8 cellular contexts compared by ENCODE assay signal in the genomic region with DNA sequence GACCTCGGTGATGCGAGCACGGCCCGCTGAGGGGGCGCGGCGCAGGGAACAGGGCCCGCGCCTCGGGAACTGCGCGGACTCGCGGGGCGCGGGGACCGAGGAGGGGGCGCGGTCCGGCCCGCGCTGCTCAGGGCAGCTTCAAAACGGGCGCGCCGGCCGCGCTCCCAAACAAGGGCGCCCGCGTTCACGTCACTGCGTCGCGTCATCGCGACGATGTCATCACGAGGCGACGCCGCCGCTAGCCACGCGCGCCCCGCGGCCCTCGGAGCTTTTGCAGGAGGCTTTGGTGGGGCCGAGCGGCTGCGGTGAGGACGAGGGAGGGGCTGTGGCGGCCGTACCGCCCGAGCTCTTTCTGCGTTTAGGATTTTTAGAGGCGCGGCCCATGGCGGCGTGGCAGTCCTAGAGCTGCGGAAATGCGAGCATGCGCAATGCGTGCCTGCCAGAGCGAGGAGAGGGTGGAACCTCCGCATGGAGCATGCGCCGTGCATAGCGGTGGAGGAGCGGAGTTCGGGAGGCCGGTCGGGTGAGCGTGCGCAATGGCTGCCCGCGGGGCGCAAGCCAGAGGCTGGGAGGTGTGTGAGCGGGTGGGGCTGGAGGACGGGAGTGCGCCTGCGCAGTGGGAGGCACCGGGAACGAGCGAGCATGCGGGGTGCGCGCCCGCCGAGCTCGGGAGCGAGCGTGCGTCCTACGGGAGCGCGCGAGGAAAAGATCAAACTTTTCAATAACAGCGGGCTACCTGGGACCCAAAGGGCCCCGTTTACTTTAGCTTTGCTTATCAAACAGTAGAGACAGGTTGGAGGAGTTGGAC. TPM values are rescaled to one million over a fixed set of nuclear protein-coding genes. Genes with fewer than 3 reads are reported as not detected.
DNase-seq lines count a peak whose midpoint lies in the region; ATAC-seq and TF ChIP-seq lines count a peak whose summit lies in the region.

A gene with protein sequence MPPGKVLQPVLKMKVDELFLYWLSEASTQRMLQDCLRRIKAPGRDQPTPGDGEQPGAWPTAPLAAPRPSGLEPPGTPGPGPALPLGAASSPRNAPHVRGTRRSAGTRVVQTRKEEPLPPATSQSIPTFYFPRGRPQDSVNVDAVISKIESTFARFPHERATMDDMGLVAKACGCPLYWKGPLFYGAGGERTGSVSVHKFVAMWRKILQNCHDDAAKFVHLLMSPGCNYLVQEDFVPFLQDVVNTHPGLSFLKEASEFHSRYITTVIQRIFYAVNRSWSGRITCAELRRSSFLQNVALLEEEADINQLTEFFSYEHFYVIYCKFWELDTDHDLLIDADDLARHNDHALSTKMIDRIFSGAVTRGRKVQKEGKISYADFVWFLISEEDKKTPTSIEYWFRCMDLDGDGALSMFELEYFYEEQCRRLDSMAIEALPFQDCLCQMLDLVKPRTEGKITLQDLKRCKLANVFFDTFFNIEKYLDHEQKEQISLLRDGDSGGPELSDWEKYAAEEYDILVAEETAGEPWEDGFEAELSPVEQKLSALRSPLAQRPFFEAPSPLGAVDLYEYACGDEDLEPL (minus strand): TSS at position 140 of the 808 bp plus-strand sequence. CDS start 216 bp downstream, outside the sequence.

- no peaks in the 10 kb centered on the region for H3K36me3 Mint-ChIP-seq in brain

- H3K4me3 ChIP-seq in SU-DHL-6 (ENCODE audit: insufficient read depth, low read length, poor library complexity, severe bottlenecking): peak within 1 kb of the TSS; percentile 76
- peak within 1 kb of the TSS; percentile 89 for H3K4me3 ChIP-seq in iPS-18a (ENCODE audit: low read length)
- peak within 1 kb of the TSS; percentile 88 for H3K4me3 ChIP-seq in smooth muscle cell

- peak; percentile 94 for ATAC-seq in GM18517 (IDR thresholded peaks at IDR 0.05; ENCODE audit: unreplicated experiment)
- ATAC-seq in HG03025 (IDR thresholded peaks at IDR 0.05; ENCODE audit: low FRiP score, unreplicated experiment): peak; percentile 94

- no peaks in the 10 kb centered on the region for H4K20me1 ChIP-seq in SU-DHL-6 (ENCODE audit: low read depth, low read length)
- no peaks in the 10 kb centered on the region for H4K20me1 ChIP-seq in smooth muscle cell (ENCODE audit: low read depth)

- peak within 1 kb of the TSS; percentile 92 for H3K27ac ChIP-seq in SU-DHL-6 (ENCODE audit: low read depth, low read length)
- H3K27ac ChIP-seq in iPS-18a (ENCODE audit: low read length): peak within 1 kb of the TSS; percentile 98
- H3K27ac ChIP-seq in smooth muscle cell (ENCODE audit: low read depth): peak within 1 kb of the TSS; percentile 100

- TF ChIP-seq CTCF in SU-DHL-6 (IDR thresholded peaks at IDR 0.05; ENCODE audit: insufficient read depth, low read length, poor library complexity, severe bottlenecking) (no peak), brain (conservative IDR thresholded peaks at IDR 0.05) (no peak), smooth muscle cell (IDR thresholded peaks at IDR 0.05; ENCODE audit: borderline replicate concordance, insufficient read depth, poor library complexity, severe bottlenecking) (no peak)

- no peaks in the 10 kb centered on the region for H3K9me2 ChIP-seq in SU-DHL-6 (replicated peaks; ENCODE audit: insufficient read depth, low read length)

- H3K4me1 ChIP-seq in iPS-18a (ENCODE audit: control insufficient read depth, low read depth, low read length) (no peaks in the 10 kb centered on the region), smooth muscle cell (ENCODE audit: low read depth) (peaks cover 6% of the 10 kb centered on the region)

- H3K4me2 ChIP-seq in SU-DHL-6 (ENCODE audit: low read depth, low read length, poor library complexity, severe bottlenecking): peak within 1 kb of the TSS; percentile 86
- peak within 1 kb of the TSS; percentile 92 for H3K4me2 ChIP-seq in smooth muscle cell

- H2AFZ ChIP-seq in SU-DHL-6 (ENCODE audit: low read depth, low read length, severe bottlenecking): peak within 1 kb of the TSS; percentile 73
- peak within 1 kb of the TSS; percentile 97 for H2AFZ ChIP-seq in smooth muscle cell (ENCODE audit: low read depth)

- H3K27me3 Mint-ChIP-seq in brain: peaks cover 6% of the 10 kb centered on the region

- H3K4me1 Mint-ChIP-seq in brain: peaks cover 29% of the 10 kb centered on the region

- under 1% methylated on average over 73 of the region's 102 CpGs for WGBS in smooth muscle cell (ENCODE audit: low lambda C conversion rate)

- H3K79me2 ChIP-seq in SU-DHL-6 (ENCODE audit: insufficient read depth, low read length) (peaks cover 11% of the 10 kb centered on the region; the same call in 1 of the 2 replicates), smooth muscle cell (ENCODE audit: low read depth) (peaks cover 5% of the 10 kb centered on the region)

- DNase-seq in smooth muscle cell (lab: John Stamatoyannopoulos, UW; ENCODE audit: unreplicated experiment) (no peak), NCI-H1417 treated with DMSO at 0.1 percent for 48 hours (lab: John Stamatoyannopoulos, UW) (no peak), NCI-H526 treated with DMSO at 0.1 percent for 48 hours (lab: John Stamatoyannopoulos, UW) (no peak)

- H3K9ac ChIP-seq in SU-DHL-6 (ENCODE audit: low read length) (peak within 1 kb of the TSS; percentile 78), iPS-18a (ENCODE audit: low read length) (peak within 1 kb of the TSS; percentile 98), smooth muscle cell (ENCODE audit: low read depth) (peak within 1 kb of the TSS; percentile 99)

- no peaks in the 10 kb centered on the region for H3K9me3 ChIP-seq in SU-DHL-6 (ENCODE audit: insufficient read depth, low read length)
- H3K9me3 ChIP-seq in iPS-18a (ENCODE audit: control insufficient read depth, low read depth, low read length): no peaks in the 10 kb centered on the region
- no peaks in the 10 kb centered on the region for H3K9me3 ChIP-seq in smooth muscle cell (replicated peaks; ENCODE audit: low read depth)

- H3K27ac Mint-ChIP-seq in brain: peak within 1 kb of the TSS; percentile 97 to 99 (median 98)

- H3K27me3 ChIP-seq in SU-DHL-6 (ENCODE audit: low read length) (no peaks in the 10 kb centered on the region), iPS-18a (ENCODE audit: control insufficient read depth, insufficient read depth, low read length) (no peaks in the 10 kb centered on the region), smooth muscle cell (ENCODE audit: low read depth) (no peaks in the 10 kb centered on the region)

- peaks cover 0 to 7% (median 0%) of the 10 kb centered on the region in 5 experiments for H3K9me3 Mint-ChIP-seq in brain

- peaks cover 18% of the 10 kb centered on the region for H3F3A ChIP-seq in SU-DHL-6 (ENCODE audit: insufficient read depth)
- H3F3A ChIP-seq in smooth muscle cell (ENCODE audit: low read depth): no peaks in the 10 kb centered on the region

- H3K36me3 ChIP-seq in SU-DHL-6 (ENCODE audit: low read length) (no peaks in the 10 kb centered on the region), iPS-18a (ENCODE audit: control insufficient read depth, low read depth, low read length) (no peaks in the 10 kb centered on the region), smooth muscle cell (ENCODE audit: low read depth) (no peaks in the 10 kb centered on the region)

- H3K4me3 Mint-ChIP-seq in brain: peak within 1 kb of the TSS; percentile 88 to 94 (median 91)

RNA-seq across cellular contexts. Expression of the gene that starts here (rescaled TPM):
- 14.6 TPM for polyA plus RNA-seq in brain (ENCODE audit: insufficient read depth, low read depth, low replicate concordance)
- 15.2 TPM in 2 replicates for total RNA-seq in smooth muscle cell
- polyA plus RNA-seq in smooth muscle cell: 25.1 and 39.5 TPM in 2 replicates
